Comparison of ENCODE assay signal across 8 cellular contexts in the genomic region with DNA sequence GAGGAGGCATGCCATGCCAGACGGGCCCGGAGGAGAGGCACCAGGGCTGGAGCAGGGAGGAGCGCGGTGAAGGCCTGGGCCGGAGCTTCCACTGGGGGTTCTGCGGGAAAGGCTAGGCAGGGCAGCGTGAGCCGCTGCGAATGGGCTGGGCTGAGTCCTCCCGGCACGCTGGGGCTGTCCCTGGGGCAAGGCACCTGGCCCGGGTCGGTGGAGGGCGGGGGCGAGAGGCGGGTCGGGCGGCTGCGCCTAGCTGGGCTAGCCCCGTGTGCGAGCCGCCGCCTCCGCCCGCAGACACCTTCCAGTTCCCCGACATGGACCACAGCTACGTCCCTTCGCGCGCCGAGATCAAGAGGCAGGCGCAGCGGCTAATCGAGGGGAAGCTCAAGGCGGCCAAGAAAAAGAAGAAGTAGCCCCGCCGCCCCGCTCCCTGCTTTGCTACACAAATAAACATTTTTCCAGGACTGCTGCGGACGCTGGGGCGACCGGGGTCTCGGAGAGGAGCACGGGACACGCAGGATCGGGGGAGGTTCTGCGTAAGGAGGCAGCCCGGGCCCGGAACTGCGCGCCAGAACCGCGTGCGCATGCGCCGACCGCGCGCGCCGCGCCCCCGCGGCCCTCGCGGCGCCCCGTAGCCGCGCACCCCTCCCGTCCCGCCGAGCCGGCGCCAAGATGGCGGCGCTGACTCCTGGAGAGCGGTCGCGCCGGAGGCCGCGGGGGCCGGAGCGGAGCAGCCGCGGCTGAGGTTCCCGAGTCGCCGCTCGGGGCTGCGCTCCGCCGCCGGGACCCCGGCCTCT. TPM values are rescaled to one million over a fixed set of nuclear protein-coding genes. Genes with fewer than 3 reads are reported as not detected.
DNase-seq lines count a peak whose midpoint lies in the region; ATAC-seq and TF ChIP-seq lines count a peak whose summit lies in the region.

A gene with protein sequence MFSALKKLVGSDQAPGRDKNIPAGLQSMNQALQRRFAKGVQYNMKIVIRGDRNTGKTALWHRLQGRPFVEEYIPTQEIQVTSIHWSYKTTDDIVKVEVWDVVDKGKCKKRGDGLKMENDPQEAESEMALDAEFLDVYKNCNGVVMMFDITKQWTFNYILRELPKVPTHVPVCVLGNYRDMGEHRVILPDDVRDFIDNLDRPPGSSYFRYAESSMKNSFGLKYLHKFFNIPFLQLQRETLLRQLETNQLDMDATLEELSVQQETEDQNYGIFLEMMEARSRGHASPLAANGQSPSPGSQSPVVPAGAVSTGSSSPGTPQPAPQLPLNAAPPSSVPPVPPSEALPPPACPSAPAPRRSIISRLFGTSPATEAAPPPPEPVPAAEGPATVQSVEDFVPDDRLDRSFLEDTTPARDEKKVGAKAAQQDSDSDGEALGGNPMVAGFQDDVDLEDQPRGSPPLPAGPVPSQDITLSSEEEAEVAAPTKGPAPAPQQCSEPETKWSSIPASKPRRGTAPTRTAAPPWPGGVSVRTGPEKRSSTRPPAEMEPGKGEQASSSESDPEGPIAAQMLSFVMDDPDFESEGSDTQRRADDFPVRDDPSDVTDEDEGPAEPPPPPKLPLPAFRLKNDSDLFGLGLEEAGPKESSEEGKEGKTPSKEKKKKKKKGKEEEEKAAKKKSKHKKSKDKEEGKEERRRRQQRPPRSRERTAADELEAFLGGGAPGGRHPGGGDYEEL (plus strand): TSS at position 668 of the 794 bp plus-strand sequence. CDS start 249 bp downstream, outside the sequence.

- peak; percentile 68 for ATAC-seq in GM19463 (IDR thresholded peaks at IDR 0.05; ENCODE audit: unreplicated experiment)
- ATAC-seq in stimulated activated naive CD8-positive, alpha-beta T cell treated with anti-CD3 and anti-CD28 coated beads, Interleukin-15, amount 100 ng/mL, for 72 hours, result peak; percentile 88

- no peaks in the 10 kb centered on the region for H3K9me3 Mint-ChIP-seq in activated T-helper 2 cell treated with anti-CD3 and anti-CD28 coated beads, Interferon-gamma antibody, Interleukin-2, Interleukin-4, amounts not matched to agents 10 μg/mL and 5 μg/mL and 100 μg/mL, durations not matched to agents 14 hours and 24 hours and 36 hours
- no peaks in the 10 kb centered on the region for H3K9me3 Mint-ChIP-seq in nephron progenitor cell
- no peaks in the 10 kb centered on the region for H3K9me3 Mint-ChIP-seq in stimulated activated naive CD8-positive, alpha-beta T cell treated with anti-CD3 and anti-CD28 coated beads, Interleukin-15, amount 100 ng/mL, for 72 hours

- peaks cover 25% of the 10 kb centered on the region for H3K36me3 Mint-ChIP-seq in activated T-helper 2 cell treated with anti-CD3 and anti-CD28 coated beads, Interferon-gamma antibody, Interleukin-2, Interleukin-4, amounts not matched to agents 10 μg/mL and 5 μg/mL and 100 μg/mL, durations not matched to agents 14 hours and 24 hours and 36 hours (ENCODE audit: low read depth)
- peaks cover 30% of the 10 kb centered on the region for H3K36me3 Mint-ChIP-seq in nephron progenitor cell (ENCODE audit: low read depth)

- peaks cover 25% of the 10 kb centered on the region for H3K4me1 Mint-ChIP-seq in activated T-helper 2 cell treated with anti-CD3 and anti-CD28 coated beads, Interferon-gamma antibody, Interleukin-2, Interleukin-4, amounts not matched to agents 10 μg/mL and 5 μg/mL and 100 μg/mL, durations not matched to agents 14 hours and 24 hours and 36 hours (ENCODE audit: low read depth)
- peaks cover 40% of the 10 kb centered on the region for H3K4me1 Mint-ChIP-seq in nephron progenitor cell
- peaks cover 43% of the 10 kb centered on the region for H3K4me1 Mint-ChIP-seq in stimulated activated naive CD8-positive, alpha-beta T cell treated with anti-CD3 and anti-CD28 coated beads, Interleukin-15, amount 100 ng/mL, for 72 hours

- H3K4me3 ChIP-seq in fibroblast of the aortic adventitia (ENCODE audit: low read depth, low read length), result peak within 1 kb of the TSS; percentile 84

- DNase-seq in COR-L47 (lab: John Stamatoyannopoulos, UW), result peak; percentile 75
- DNase-seq in HPDE6-E6E7 (ENCODE audit: extremely low spot score), result peak; percentile 88
- peak; percentile 62 for DNase-seq in RPMI7951 (ENCODE audit: low read depth)
- peak; percentile 84 for DNase-seq in activated T-helper 2 cell treated with anti-CD3 and anti-CD28 coated beads, Interferon-gamma antibody, Interleukin-2, Interleukin-4, amounts not matched to agents 10 μg/mL and 5 μg/mL and 100 μg/mL, durations not matched to agents 14 hours and 24 hours and 36 hours (ENCODE audit: low spot score)
- peak; percentile 63 for DNase-seq in fibroblast of the aortic adventitia (ENCODE audit: low read depth)
- peak; percentile 81 for DNase-seq in nephron progenitor cell
- peak; percentile 82 to 86 for DNase-seq in stimulated activated naive CD8-positive, alpha-beta T cell treated with anti-CD3 and anti-CD28 coated beads, Interleukin-15, amount 100 ng/mL, for 72 hours

- TF ChIP-seq CTCF in fibroblast of the aortic adventitia (IDR thresholded peaks at IDR 0.05; ENCODE audit: insufficient read depth, low read length) (no peak), nephron progenitor cell (IDR thresholded peaks at IDR 0.05) (no peak)

- peak within 1 kb of the TSS; percentile 77 for H3K27ac Mint-ChIP-seq in activated T-helper 2 cell treated with anti-CD3 and anti-CD28 coated beads, Interferon-gamma antibody, Interleukin-2, Interleukin-4, amounts not matched to agents 10 μg/mL and 5 μg/mL and 100 μg/mL, durations not matched to agents 14 hours and 24 hours and 36 hours
- H3K27ac Mint-ChIP-seq in nephron progenitor cell, result peak within 1 kb of the TSS; percentile 68
- H3K27ac Mint-ChIP-seq in stimulated activated naive CD8-positive, alpha-beta T cell treated with anti-CD3 and anti-CD28 coated beads, Interleukin-15, amount 100 ng/mL, for 72 hours, result peak within 1 kb of the TSS; percentile 85 to 92

- peak within 1 kb of the TSS; percentile 85 for H3K4me3 Mint-ChIP-seq in activated T-helper 2 cell treated with anti-CD3 and anti-CD28 coated beads, Interferon-gamma antibody, Interleukin-2, Interleukin-4, amounts not matched to agents 10 μg/mL and 5 μg/mL and 100 μg/mL, durations not matched to agents 14 hours and 24 hours and 36 hours (ENCODE audit: low read depth)
- peak within 1 kb of the TSS; percentile 88 for H3K4me3 Mint-ChIP-seq in nephron progenitor cell
- H3K4me3 Mint-ChIP-seq in stimulated activated naive CD8-positive, alpha-beta T cell treated with anti-CD3 and anti-CD28 coated beads, Interleukin-15, amount 100 ng/mL, for 72 hours, result peak within 1 kb of the TSS; percentile 88 to 93

- intact Hi-C loops in activated T-helper 2 cell treated with anti-CD3 and anti-CD28 coated beads, Interferon-gamma antibody, Interleukin-2, Interleukin-4, amounts not matched to agents 10 μg/mL and 5 μg/mL and 100 μg/mL, durations not matched to agents 14 hours and 24 hours and 36 hours (cut with micrococcal nuclease), result loop anchor here (5.0 kb wide), 1 partner anchor 40 kb away; a partner anchor contains a TSS

- no peaks in the 10 kb centered on the region for H3K27me3 Mint-ChIP-seq in activated T-helper 2 cell treated with anti-CD3 and anti-CD28 coated beads, Interferon-gamma antibody, Interleukin-2, Interleukin-4, amounts not matched to agents 10 μg/mL and 5 μg/mL and 100 μg/mL, durations not matched to agents 14 hours and 24 hours and 36 hours (ENCODE audit: low read depth)
- no peaks in the 10 kb centered on the region for H3K27me3 Mint-ChIP-seq in nephron progenitor cell (ENCODE audit: low read depth, poor library complexity)
- no peaks in the 10 kb centered on the region for H3K27me3 Mint-ChIP-seq in stimulated activated naive CD8-positive, alpha-beta T cell treated with anti-CD3 and anti-CD28 coated beads, Interleukin-15, amount 100 ng/mL, for 72 hours

RNA-seq across cellular contexts. Expression of the gene that starts here (rescaled TPM):
- total RNA-seq in RPMI7951 (2014; rRNA removed; shearing (Covaris generic)), result 30.0 and 37.8 TPM in 2 replicates
- total RNA-seq in activated T-helper 2 cell treated with anti-CD3 and anti-CD28 coated beads, Interferon-gamma antibody, Interleukin-2, Interleukin-4, amounts not matched to agents 10 μg/mL and 5 μg/mL and 100 μg/mL, durations not matched to agents 14 hours and 24 hours and 36 hours, result 108 and 111 TPM in 2 replicates
- total RNA-seq in fibroblast of the aortic adventitia (ENCODE audit: low replicate concordance), result 49.8 and 62.0 TPM in 2 replicates

Comparison
In these comparisons a context has a peak if more than half of its experiments do, and no peak if none do; other contexts are left out.
1. Peak in every context shown above with its lines: DNase-seq, ATAC-seq and H3K4me3 ChIP-seq.